ENCODE assay signal across 13 cellular contexts in the genomic region with DNA sequence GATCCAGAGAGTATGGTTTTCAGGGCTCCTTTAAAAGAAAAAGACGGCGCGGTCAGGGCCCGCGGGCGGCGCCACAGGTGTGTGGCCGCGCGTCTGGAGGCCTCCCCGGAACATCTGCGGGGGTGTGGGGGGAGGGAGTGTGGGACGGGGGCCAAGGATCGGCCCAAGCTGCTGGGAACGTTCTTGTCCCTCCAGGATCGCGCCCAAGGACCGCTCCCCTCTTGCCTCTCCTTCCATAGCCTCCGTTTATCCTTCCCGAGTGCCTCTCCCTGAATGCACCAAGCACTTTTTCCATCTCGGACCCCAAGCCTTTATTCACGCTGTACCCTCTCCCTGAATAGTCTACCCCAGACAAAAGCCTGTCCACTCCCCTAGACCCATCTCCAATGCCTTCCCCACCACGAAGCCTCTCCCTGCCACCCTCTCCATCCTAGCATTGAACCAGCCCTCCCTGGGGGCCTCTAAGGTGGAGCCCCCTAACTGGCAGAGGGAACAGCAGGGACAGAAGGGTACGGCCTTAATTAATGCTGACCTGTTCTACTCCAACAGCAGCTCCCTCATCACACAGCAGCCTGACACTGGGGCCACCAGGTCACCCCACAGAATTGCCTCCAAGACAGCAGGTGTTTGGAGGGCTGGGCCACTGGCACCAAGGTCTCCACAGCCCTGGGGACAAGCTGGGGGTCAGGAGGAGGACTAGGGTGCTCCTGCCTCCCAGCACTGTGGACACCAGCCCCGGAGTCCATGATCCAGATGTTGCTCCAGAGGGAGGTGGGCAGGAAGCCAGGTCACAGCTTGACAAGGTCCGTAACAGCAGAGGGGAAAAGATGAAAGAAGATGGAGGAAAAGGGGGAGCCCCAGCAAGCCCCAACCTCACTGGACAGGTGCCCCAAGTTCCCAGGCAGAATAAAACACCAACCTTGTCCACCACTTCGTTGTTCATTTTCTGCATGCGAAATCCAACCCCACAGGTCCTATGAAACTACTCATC. TPM values are rescaled to one million over a fixed set of nuclear protein-coding genes. Genes with fewer than 3 reads are reported as not detected.
DNase-seq lines count a peak whose midpoint lies in the region; ATAC-seq and TF ChIP-seq lines count a peak whose summit lies in the region.
"Had no signal": no experiment of that assay in that cellular context is flagged by ENCODE, and none has a peak within 500 bp of the region (broad histone marks: within the 10 kb centered on the region; RNA-seq: fewer than 3 reads in every experiment).

No MANE protein-coding gene starts in this region.

- ATAC-seq in GM21381 (IDR thresholded peaks at IDR 0.05; ENCODE audit: unreplicated experiment) = no peak
- no peak for ATAC-seq in sciatic nerve

- intact Hi-C loops in cardiac septum (cut with DNase I) (no loop called here), tibial artery (cut with DNase I; ENCODE audit: low total_unique reads) (no loop called here), sciatic nerve (cut with DNase I) (no loop called here)

- no peaks in the 10 kb centered on the region for H3K9me3 ChIP-seq in cardiac muscle cell (ENCODE audit: low read depth)
- H3K9me3 ChIP-seq in WERI-Rb-1 (ENCODE audit: severe bottlenecking) = no peaks in the 10 kb centered on the region
- no peaks in the 10 kb centered on the region for H3K9me3 ChIP-seq in iPS-20b (ENCODE audit: insufficient read depth, low read depth, low read length)
- no peaks in the 10 kb centered on the region for H3K9me3 ChIP-seq in tibial artery
- H3K9me3 ChIP-seq in GM23248 (ENCODE audit: low read depth) = no peaks in the 10 kb centered on the region
- H3K9me3 ChIP-seq: tibial nerve had no signal

- no peak overlapping the region for H3K4me2 ChIP-seq in GM23248 (ENCODE audit: unreplicated experiment)

- TF ChIP-seq CTCF in cardiac muscle cell (IDR thresholded peaks at IDR 0.05; ENCODE audit: low read depth, low read length) = no peak
- TF ChIP-seq CTCF in WERI-Rb-1 (IDR thresholded peaks at IDR 0.05; ENCODE audit: low read depth, low read length) = no peak
- TF ChIP-seq CTCF in tibial artery (IDR thresholded peaks at IDR 0.05) = no peak

- H3K9ac ChIP-seq in iPS-20b (ENCODE audit: low read depth, low read length) (peak overlapping the region; percentile 59; the same call in 1 of the 2 replicates), GM23248 (no peak overlapping the region)

- peak overlapping the region; percentile 60 for H3K4me3 ChIP-seq in cardiac muscle cell
- H3K4me3 ChIP-seq in WERI-Rb-1 (ENCODE audit: low read depth, low read length) = peak overlapping the region; percentile 81
- H3K4me3 ChIP-seq in iPS-20b (ENCODE audit: low read length) = peak overlapping the region; percentile 76
- peak overlapping the region; percentile 9 to 48 for H3K4me3 ChIP-seq in tibial artery
- no peak overlapping the region for H3K4me3 ChIP-seq in GM23248

- H3K27me3 ChIP-seq in cardiac muscle cell (peaks cover 89% of the 10 kb centered on the region), WERI-Rb-1 (ENCODE audit: insufficient read depth, low read depth, severe bottlenecking) (no peaks in the 10 kb centered on the region), iPS-20b (ENCODE audit: insufficient read depth, low read length) (peaks cover 51% of the 10 kb centered on the region), tibial artery (peaks cover 0 to 87% of the 10 kb centered on the region in 2 donors), GM23248 (replicated peaks; ENCODE audit: insufficient read depth) (peaks cover 59% of the 10 kb centered on the region)

- no peaks in the 10 kb centered on the region for H3F3A ChIP-seq in GM23248 (ENCODE audit: insufficient read depth)

- in situ Hi-C loops in GM23248 (cut with MboI) = no loop called here

- H3K36me3 ChIP-seq in cardiac muscle cell = no peaks in the 10 kb centered on the region
- peaks cover 40% of the 10 kb centered on the region for H3K36me3 ChIP-seq in WERI-Rb-1
- H3K36me3 ChIP-seq in iPS-20b (ENCODE audit: insufficient read depth, low read depth, low read length) = no peaks in the 10 kb centered on the region
- no peaks in the 10 kb centered on the region for H3K36me3 ChIP-seq in tibial artery
- H3K36me3 ChIP-seq in GM23248 (ENCODE audit: low read depth) = no peaks in the 10 kb centered on the region
- H3K36me3 ChIP-seq: tibial nerve had no signal

- 6 to 16% methylated on average over 8 to 28 of the region's 28 CpGs for WGBS in GM23248 (ENCODE audit: low coverage in 1 of 2, low lambda C conversion rate in 2 of 2, missing lambda C conversion rate in 2 of 2), 2 experiments

- no peak for DNase-seq in cardiac muscle cell (ENCODE audit: low read depth in 1 of 2, low spot score in 1 of 2)
- no peak for DNase-seq in cardiac septum (ENCODE audit: low spot score)
- no peak for DNase-seq in WERI-Rb-1
- no peak for DNase-seq in tibial artery
- DNase-seq in GM23248 = no peak
- DNase-seq in sciatic nerve (ENCODE audit: low spot score) = no peak
- DNase-seq: activated effector memory CD4-positive, alpha-beta T cell treated with Interleukin-2 at 50 U/mL for 16 hours; HCEC 1CT; NCI-H2107 had no signal

- no peaks in the 10 kb centered on the region for H3K9me2 ChIP-seq in GM23248 (ENCODE audit: insufficient read depth)

- H3K4me1 ChIP-seq in cardiac muscle cell (ENCODE audit: low read depth) (no peaks in the 10 kb centered on the region), iPS-20b (ENCODE audit: insufficient read depth, low read length) (peaks cover 17% of the 10 kb centered on the region), tibial artery (peaks cover 0 to 42% (median 23%) of the 10 kb centered on the region in 4 donors), GM23248 (ENCODE audit: insufficient read depth) (no peaks in the 10 kb centered on the region)

- H4K20me1 ChIP-seq in GM23248 (ENCODE audit: insufficient read depth) = no peaks in the 10 kb centered on the region

- H3K27ac ChIP-seq in cardiac muscle cell = no peak overlapping the region
- H3K27ac ChIP-seq in WERI-Rb-1 = peak overlapping the region; percentile 97
- H3K27ac ChIP-seq in iPS-20b (ENCODE audit: low read length) = no peak overlapping the region
- no peak overlapping the region for H3K27ac ChIP-seq in tibial artery
- no peak overlapping the region for H3K27ac ChIP-seq in GM23248
- H3K27ac ChIP-seq: tibial nerve had no signal

- H3K79me2 ChIP-seq in GM23248 (ENCODE audit: insufficient read depth) = no peaks in the 10 kb centered on the region

- no peak overlapping the region for H2AFZ ChIP-seq in GM23248

RNA-seq across cellular contexts. Expression of gene CRMP1, which starts 3.9 kb away (rescaled TPM):
- total RNA-seq in cardiac muscle cell = 7.7 and 11.6 TPM in 2 replicates
- 9.4 and 11.6 TPM in 2 replicates for polyA plus RNA-seq in cardiac muscle cell
- 1.9 TPM for total RNA-seq in cardiac septum
- total RNA-seq in GM23248 (2014; rRNA removed; shearing (Covaris generic)) = not detected in 2 replicates
- polyA plus RNA-seq in GM23248 (2016; fragmentation: Nextera tagmentation; extraction: Ambion mirVana) = 1.3 and 1.6 TPM in 2 replicates
- 0.49 TPM for total RNA-seq in sciatic nerve
- polyA plus RNA-seq: CD14-positive monocyte had no signal
